In the genomic region with DNA sequence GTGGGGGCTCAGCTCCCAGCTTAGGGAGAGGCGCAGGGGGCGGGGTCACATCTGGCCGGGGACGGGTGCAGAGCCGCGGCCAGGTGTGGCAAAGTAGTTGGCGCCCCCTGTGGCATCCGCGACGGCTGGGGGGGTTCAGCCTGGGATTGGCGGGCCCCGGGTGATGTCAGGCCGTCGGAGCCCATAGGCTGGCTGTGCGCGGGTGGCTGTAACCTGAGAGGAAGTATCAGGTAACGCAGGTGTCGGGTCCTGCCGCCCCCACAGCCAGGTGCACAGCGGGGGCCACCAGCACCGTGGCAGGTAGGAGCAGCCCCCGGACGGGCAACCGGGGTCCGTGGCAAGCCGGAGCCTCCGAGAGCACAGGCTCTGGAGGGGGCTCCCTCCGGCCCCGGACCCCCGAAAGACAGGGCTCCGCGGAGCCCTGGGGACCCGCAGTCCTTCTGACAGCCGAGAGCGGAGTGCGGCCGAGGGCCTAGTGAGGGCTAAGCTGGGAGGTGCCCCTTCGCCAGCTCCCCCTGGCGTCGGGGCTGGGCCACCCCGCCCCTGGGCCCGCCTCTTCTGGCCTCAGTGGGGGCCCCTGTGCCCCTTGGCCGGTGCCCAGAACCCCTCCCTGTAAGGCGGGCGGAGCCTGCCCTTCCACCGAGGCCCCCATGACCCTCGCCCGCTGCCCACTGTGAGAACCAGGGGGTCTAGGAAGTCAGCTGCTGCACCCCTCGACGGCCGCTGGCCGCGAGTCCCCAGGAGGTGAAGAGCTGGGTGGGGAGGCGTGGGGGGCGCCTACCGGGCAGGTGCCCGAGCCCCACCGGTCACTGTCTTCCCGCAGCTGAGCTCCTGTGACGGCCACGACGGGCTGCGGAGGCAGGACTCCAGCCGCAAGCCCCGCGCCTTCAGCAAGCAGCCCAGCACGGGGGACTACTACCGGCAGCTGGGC, we compare ENCODE assay signal across 1 cellular context.
TF ChIP-seq lines count a peak whose summit lies in the region.

No MANE protein-coding gene starts in this region.

TF ChIP-seq in HepG2, 621 proteins besides CTCF, POLR2A, EP300 and RAD21 (continues in another document):
- TF ChIP-seq, protein P1, sequence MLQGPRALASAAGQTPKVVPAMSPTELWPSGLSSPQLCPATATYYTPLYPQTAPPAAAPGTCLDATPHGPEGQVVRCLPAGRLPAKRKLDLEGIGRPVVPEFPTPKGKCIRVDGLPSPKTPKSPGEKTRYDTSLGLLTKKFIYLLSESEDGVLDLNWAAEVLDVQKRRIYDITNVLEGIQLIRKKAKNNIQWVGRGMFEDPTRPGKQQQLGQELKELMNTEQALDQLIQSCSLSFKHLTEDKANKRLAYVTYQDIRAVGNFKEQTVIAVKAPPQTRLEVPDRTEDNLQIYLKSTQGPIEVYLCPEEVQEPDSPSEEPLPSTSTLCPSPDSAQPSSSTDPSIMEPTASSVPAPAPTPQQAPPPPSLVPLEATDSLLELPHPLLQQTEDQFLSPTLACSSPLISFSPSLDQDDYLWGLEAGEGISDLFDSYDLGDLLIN (CRISPR knock-in tag; IDR thresholded peaks at IDR 0.05; ENCODE audit: borderline replicate concordance): no peak
- TF ChIP-seq, protein P2, sequence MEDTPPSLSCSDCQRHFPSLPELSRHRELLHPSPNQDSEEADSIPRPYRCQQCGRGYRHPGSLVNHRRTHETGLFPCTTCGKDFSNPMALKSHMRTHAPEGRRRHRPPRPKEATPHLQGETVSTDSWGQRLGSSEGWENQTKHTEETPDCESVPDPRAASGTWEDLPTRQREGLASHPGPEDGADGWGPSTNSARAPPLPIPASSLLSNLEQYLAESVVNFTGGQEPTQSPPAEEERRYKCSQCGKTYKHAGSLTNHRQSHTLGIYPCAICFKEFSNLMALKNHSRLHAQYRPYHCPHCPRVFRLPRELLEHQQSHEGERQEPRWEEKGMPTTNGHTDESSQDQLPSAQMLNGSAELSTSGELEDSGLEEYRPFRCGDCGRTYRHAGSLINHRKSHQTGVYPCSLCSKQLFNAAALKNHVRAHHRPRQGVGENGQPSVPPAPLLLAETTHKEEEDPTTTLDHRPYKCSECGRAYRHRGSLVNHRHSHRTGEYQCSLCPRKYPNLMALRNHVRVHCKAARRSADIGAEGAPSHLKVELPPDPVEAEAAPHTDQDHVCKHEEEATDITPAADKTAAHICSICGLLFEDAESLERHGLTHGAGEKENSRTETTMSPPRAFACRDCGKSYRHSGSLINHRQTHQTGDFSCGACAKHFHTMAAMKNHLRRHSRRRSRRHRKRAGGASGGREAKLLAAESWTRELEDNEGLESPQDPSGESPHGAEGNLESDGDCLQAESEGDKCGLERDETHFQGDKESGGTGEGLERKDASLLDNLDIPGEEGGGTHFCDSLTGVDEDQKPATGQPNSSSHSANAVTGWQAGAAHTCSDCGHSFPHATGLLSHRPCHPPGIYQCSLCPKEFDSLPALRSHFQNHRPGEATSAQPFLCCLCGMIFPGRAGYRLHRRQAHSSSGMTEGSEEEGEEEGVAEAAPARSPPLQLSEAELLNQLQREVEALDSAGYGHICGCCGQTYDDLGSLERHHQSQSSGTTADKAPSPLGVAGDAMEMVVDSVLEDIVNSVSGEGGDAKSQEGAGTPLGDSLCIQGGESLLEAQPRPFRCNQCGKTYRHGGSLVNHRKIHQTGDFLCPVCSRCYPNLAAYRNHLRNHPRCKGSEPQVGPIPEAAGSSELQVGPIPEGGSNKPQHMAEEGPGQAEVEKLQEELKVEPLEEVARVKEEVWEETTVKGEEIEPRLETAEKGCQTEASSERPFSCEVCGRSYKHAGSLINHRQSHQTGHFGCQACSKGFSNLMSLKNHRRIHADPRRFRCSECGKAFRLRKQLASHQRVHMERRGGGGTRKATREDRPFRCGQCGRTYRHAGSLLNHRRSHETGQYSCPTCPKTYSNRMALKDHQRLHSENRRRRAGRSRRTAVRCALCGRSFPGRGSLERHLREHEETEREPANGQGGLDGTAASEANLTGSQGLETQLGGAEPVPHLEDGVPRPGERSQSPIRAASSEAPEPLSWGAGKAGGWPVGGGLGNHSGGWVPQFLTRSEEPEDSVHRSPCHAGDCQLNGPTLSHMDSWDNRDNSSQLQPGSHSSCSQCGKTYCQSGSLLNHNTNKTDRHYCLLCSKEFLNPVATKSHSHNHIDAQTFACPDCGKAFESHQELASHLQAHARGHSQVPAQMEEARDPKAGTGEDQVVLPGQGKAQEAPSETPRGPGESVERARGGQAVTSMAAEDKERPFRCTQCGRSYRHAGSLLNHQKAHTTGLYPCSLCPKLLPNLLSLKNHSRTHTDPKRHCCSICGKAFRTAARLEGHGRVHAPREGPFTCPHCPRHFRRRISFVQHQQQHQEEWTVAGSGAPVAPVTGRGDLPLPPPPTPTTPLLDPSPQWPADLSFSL (CRISPR knock-in tag; IDR thresholded peaks at IDR 0.05): no peak
- TF ChIP-seq CEBPZ (IDR thresholded peaks at IDR 0.05; ENCODE audit: low read length): no peak
- no peak for TF ChIP-seq ZNF615 (CRISPR knock-in tag; IDR thresholded peaks at IDR 0.05; ENCODE audit: borderline replicate concordance)
- TF ChIP-seq ZBTB20 (CRISPR knock-in tag; IDR thresholded peaks at IDR 0.05; ENCODE audit: borderline replicate concordance, low read depth): peak; percentile 44; the same call in 1 of the 2 replicates
- TF ChIP-seq BCL6 (CRISPR knock-in tag; IDR thresholded peaks at IDR 0.05): peak; percentile 53; the same call in 1 of the 2 replicates
- peak; percentile 8; the same call in 1 of the 3 replicates for TF ChIP-seq MXI1 (IDR thresholded peaks at IDR 0.05; ENCODE audit: borderline replicate concordance, low read depth, low read length)
- no peak for TF ChIP-seq SETDB1 (CRISPR knock-in tag; IDR thresholded peaks at IDR 0.05; ENCODE audit: borderline replicate concordance)
- no peak for TF ChIP-seq ZNF839 (CRISPR knock-in tag; IDR thresholded peaks at IDR 0.05; ENCODE audit: borderline replicate concordance)
- 0 out of 2 replicates have a peak, but pooled peaks have one; percentile 35 for TF ChIP-seq ZNF138 (CRISPR knock-in tag; IDR thresholded peaks at IDR 0.05; ENCODE audit: low read depth)
- peak; percentile 74; the same call in 1 of the 2 replicates for TF ChIP-seq KLF15 (CRISPR knock-in tag; IDR thresholded peaks at IDR 0.05; ENCODE audit: borderline replicate concordance)
- TF ChIP-seq, protein P3, sequence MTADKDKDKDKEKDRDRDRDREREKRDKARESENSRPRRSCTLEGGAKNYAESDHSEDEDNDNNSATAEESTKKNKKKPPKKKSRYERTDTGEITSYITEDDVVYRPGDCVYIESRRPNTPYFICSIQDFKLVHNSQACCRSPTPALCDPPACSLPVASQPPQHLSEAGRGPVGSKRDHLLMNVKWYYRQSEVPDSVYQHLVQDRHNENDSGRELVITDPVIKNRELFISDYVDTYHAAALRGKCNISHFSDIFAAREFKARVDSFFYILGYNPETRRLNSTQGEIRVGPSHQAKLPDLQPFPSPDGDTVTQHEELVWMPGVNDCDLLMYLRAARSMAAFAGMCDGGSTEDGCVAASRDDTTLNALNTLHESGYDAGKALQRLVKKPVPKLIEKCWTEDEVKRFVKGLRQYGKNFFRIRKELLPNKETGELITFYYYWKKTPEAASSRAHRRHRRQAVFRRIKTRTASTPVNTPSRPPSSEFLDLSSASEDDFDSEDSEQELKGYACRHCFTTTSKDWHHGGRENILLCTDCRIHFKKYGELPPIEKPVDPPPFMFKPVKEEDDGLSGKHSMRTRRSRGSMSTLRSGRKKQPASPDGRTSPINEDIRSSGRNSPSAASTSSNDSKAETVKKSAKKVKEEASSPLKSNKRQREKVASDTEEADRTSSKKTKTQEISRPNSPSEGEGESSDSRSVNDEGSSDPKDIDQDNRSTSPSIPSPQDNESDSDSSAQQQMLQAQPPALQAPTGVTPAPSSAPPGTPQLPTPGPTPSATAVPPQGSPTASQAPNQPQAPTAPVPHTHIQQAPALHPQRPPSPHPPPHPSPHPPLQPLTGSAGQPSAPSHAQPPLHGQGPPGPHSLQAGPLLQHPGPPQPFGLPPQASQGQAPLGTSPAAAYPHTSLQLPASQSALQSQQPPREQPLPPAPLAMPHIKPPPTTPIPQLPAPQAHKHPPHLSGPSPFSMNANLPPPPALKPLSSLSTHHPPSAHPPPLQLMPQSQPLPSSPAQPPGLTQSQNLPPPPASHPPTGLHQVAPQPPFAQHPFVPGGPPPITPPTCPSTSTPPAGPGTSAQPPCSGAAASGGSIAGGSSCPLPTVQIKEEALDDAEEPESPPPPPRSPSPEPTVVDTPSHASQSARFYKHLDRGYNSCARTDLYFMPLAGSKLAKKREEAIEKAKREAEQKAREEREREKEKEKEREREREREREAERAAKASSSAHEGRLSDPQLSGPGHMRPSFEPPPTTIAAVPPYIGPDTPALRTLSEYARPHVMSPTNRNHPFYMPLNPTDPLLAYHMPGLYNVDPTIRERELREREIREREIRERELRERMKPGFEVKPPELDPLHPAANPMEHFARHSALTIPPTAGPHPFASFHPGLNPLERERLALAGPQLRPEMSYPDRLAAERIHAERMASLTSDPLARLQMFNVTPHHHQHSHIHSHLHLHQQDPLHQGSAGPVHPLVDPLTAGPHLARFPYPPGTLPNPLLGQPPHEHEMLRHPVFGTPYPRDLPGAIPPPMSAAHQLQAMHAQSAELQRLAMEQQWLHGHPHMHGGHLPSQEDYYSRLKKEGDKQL (CRISPR knock-in tag; IDR thresholded peaks at IDR 0.05; ENCODE audit: low read depth): no peak
- peak; percentile 48; the same call in 1 of the 2 replicates for TF ChIP-seq KDM2A (CRISPR knock-in tag; IDR thresholded peaks at IDR 0.05; ENCODE audit: borderline replicate concordance, low read depth)
- TF ChIP-seq TRIM22 (IDR thresholded peaks at IDR 0.05): no peak
- TF ChIP-seq, protein P4, sequence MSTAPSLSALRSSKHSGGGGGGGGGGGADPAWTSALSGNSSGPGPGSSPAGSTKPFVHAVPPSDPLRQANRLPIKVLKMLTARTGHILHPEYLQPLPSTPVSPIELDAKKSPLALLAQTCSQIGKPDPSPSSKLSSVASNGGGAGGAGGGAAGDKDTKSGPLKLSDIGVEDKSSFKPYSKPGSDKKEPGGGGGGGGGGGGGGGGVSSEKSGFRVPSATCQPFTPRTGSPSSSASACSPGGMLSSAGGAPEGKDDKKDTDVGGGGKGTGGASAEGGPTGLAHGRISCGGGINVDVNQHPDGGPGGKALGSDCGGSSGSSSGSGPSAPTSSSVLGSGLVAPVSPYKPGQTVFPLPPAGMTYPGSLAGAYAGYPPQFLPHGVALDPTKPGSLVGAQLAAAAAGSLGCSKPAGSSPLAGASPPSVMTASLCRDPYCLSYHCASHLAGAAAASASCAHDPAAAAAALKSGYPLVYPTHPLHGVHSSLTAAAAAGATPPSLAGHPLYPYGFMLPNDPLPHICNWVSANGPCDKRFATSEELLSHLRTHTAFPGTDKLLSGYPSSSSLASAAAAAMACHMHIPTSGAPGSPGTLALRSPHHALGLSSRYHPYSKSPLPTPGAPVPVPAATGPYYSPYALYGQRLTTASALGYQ (CRISPR knock-in tag; IDR thresholded peaks at IDR 0.05): peak; percentile 69; the same call in 1 of the 2 replicates
- peak; percentile 33 for TF ChIP-seq ZNF501 (CRISPR knock-in tag; IDR thresholded peaks at IDR 0.05)
- no peak for TF ChIP-seq ZNF883 (CRISPR knock-in tag; IDR thresholded peaks at IDR 0.05; ENCODE audit: not compliant biosample characterization)
- TF ChIP-seq PAWR (CRISPR knock-in tag; IDR thresholded peaks at IDR 0.05; ENCODE audit: borderline replicate concordance): no peak; the same call in 1 of the 2 replicates
- no peak; the same call in 1 of the 2 replicates for TF ChIP-seq ZNF124 (CRISPR knock-in tag; IDR thresholded peaks at IDR 0.05)
